14 cellular contexts compared by ENCODE assay signal in the genomic region with DNA sequence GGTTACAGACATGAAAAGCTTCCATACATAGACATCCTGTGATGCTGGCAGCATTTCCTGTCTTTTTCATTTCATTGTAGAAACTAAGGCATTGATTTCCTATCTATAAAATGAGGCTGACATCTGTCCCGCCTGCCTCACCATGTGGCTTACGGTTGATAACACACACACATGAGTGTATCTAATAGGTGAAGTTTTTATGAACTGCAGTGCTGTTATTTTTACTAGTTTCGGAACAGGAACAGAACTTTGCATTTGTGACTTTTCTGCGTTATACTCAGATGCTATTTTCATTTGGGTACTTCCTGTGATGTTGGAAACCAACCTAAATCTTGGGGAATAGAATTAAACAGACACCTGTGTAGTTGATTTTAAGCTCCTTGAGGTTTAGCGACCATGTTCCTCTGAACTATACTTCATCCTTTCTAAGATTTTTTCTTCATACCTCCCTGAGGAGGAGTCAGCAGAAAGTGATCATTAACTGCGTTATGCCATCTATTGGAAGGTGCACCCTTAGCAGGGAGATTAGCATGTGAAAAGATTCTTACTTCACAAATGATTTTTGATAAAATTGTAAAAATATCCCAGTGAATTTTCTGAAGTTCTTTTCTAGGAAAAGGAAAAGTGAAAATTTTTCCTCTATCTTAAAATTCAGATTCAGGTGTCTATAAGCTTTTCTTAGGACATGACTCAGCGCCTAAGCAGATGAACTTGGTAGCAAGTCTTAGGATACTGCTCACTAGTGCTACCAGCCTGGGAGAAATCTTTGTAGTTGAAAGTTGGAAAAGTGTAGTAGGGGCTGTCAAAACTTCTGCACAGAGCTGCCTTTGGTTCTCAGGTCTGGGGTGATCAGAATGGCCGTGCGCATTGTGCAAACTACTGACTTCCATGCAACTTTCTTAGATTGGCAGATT.
DNase-seq lines count a peak whose midpoint lies in the region; ATAC-seq and TF ChIP-seq lines count a peak whose summit lies in the region.
"Had no signal": no experiment of that assay in that cellular context is flagged by ENCODE, and none has a peak within 500 bp of the region (broad histone marks: within the 10 kb centered on the region; RNA-seq: fewer than 3 reads in every experiment).

No MANE protein-coding gene starts in this region.

- no peaks in the 10 kb centered on the region for H3F3A ChIP-seq in DOHH2 (ENCODE audit: control insufficient read depth, insufficient read depth)

- H3K9me3 ChIP-seq in DOHH2 (ENCODE audit: control insufficient read depth, insufficient read depth, low read length) = no peaks in the 10 kb centered on the region

- intact Hi-C loops in dorsolateral prefrontal cortex (cut with DNase I) = loop anchor here in 1 of 2 donors (10.0 kb wide), 1 partner anchor 263 kb away; no protein-coding TSS in a partner anchor

- H3K36me3 Mint-ChIP-seq in chondrocyte (ENCODE audit: low read depth) (peaks cover 17% of the 10 kb centered on the region), progenitor cell of endocrine pancreas (ENCODE audit: insufficient read depth) (peaks cover 5% of the 10 kb centered on the region)
- H3K36me3 Mint-ChIP-seq: natural killer cell had no signal

- peaks cover 9% of the 10 kb centered on the region for H3K79me2 ChIP-seq in DOHH2 (ENCODE audit: control insufficient read depth, low read length)

- no peak overlapping the region for H3K4me3 ChIP-seq in DOHH2 (ENCODE audit: low read length)
- H3K4me3 ChIP-seq in dorsolateral prefrontal cortex = no peak overlapping the region

- H3K27ac Mint-ChIP-seq in chondrocyte (ENCODE audit: unreplicated experiment) = peak overlapping the region; percentile 66
- H3K27ac Mint-ChIP-seq in progenitor cell of endocrine pancreas = no peak overlapping the region
- H3K27ac Mint-ChIP-seq: CD14-positive monocyte, natural killer cell had no signal

- H3K27me3 ChIP-seq in DOHH2 (ENCODE audit: control insufficient read depth, low read length) (no peaks in the 10 kb centered on the region), dorsolateral prefrontal cortex (no peaks in the 10 kb centered on the region)

- H3K27ac ChIP-seq in DOHH2 (ENCODE audit: low read depth, low read length) (no peak overlapping the region), dorsolateral prefrontal cortex (no peak overlapping the region)

- no peak overlapping the region for H3K4me3 Mint-ChIP-seq in chondrocyte (ENCODE audit: unreplicated experiment)
- H3K4me3 Mint-ChIP-seq in progenitor cell of endocrine pancreas (ENCODE audit: low read depth) = no peak overlapping the region
- H3K4me3 Mint-ChIP-seq: CD14-positive monocyte, natural killer cell had no signal

- no peak for TF ChIP-seq CTCF in DOHH2 (IDR thresholded peaks at IDR 0.05; ENCODE audit: low read depth, low read length, poor library complexity, severe bottlenecking)
- TF ChIP-seq CTCF in chondrocyte (IDR thresholded peaks at IDR 0.05) = peak; percentile 25
- no peak for TF ChIP-seq CTCF in dorsolateral prefrontal cortex (IDR thresholded peaks at IDR 0.05 in 54 of 56, conservative IDR thresholded peaks at IDR 0.05 in 2 of 56; ENCODE audit: low read depth in 1 of 56, partially characterized antibody in 56 of 56)
- no peak for TF ChIP-seq CTCF in progenitor cell of endocrine pancreas (IDR thresholded peaks at IDR 0.05; ENCODE audit: unreplicated experiment)

- H3K9me3 Mint-ChIP-seq in chondrocyte (ENCODE audit: low read depth) (no peaks in the 10 kb centered on the region), progenitor cell of endocrine pancreas (ENCODE audit: low read depth) (no peaks in the 10 kb centered on the region)
- H3K9me3 Mint-ChIP-seq: CD14-positive monocyte, natural killer cell had no signal

- peaks cover 18% of the 10 kb centered on the region for H4K20me1 ChIP-seq in DOHH2 (ENCODE audit: control insufficient read depth, insufficient read depth, low read depth, low read length)

- DNase-seq in chondrocyte (ENCODE audit: low spot score) = no peak
- DNase-seq in dorsolateral prefrontal cortex = no peak
- no peak for DNase-seq in mucosa of gallbladder (ENCODE audit: low spot score)
- DNase-seq in 8988T = no peak
- DNase-seq in progenitor cell of endocrine pancreas (ENCODE audit: low spot score, unreplicated experiment) = no peak
- DNase-seq: activated T-cell treated with anti-CD3 and anti-CD28 coated beads, Interleukin-2, amount 50 U/mL, for 1 hour; natural killer cell; NCI-H2107; RPMI8226 had no signal

- peaks cover 32% of the 10 kb centered on the region for H3K4me1 Mint-ChIP-seq in chondrocyte (ENCODE audit: low read depth)
- H3K4me1 Mint-ChIP-seq in progenitor cell of endocrine pancreas (ENCODE audit: low read depth) = peaks cover 27% of the 10 kb centered on the region

- H3K27me3 Mint-ChIP-seq in chondrocyte (ENCODE audit: low read depth) (no peaks in the 10 kb centered on the region), progenitor cell of endocrine pancreas (no peaks in the 10 kb centered on the region)

- H3K9me2 ChIP-seq in DOHH2 (replicated peaks; ENCODE audit: control insufficient read depth, low read length) = no peaks in the 10 kb centered on the region

- peak; percentile 55 for ATAC-seq in GM19467 (IDR thresholded peaks at IDR 0.05; ENCODE audit: unreplicated experiment)
- ATAC-seq in HG03342 (IDR thresholded peaks at IDR 0.05; ENCODE audit: unreplicated experiment) = peak; percentile 44
- ATAC-seq: HCT116, natural killer cell had no signal

- H3K4me1 ChIP-seq in DOHH2 (ENCODE audit: control insufficient read depth, low read length) = peaks cover 18% of the 10 kb centered on the region

- peaks cover 7% of the 10 kb centered on the region; the same call in 1 of the 2 replicates for H3K36me3 ChIP-seq in DOHH2 (ENCODE audit: control insufficient read depth, low read length)

- H3K4me2 ChIP-seq in DOHH2 (ENCODE audit: low read length) = peak overlapping the region; percentile 21
